In genomic region chrX:49230500-49231232, GRCh38 we compare ENCODE assay signal across 10 cellular contexts. TPM values are rescaled to one million over a fixed set of nuclear protein-coding genes. Genes with fewer than 3 reads are reported as not detected.
DNase-seq lines count a peak whose midpoint lies in the region; ATAC-seq and TF ChIP-seq lines count a peak whose summit lies in the region.
"Had no signal": no experiment of that assay in that cellular context is flagged by ENCODE, and none has a peak within 500 bp of the region (broad histone marks: within the 10 kb centered on the region; RNA-seq: fewer than 3 reads in every experiment).

No MANE protein-coding gene starts in this region.

- TF ChIP-seq CTCF in GM12865 (IDR thresholded peaks at IDR 0.05; ENCODE audit: insufficient read depth, low read depth, low read length, missing control alignments) (peak; percentile 26), Peyer's patch (IDR thresholded peaks at IDR 0.05) (peak in 1 of 6 experiments; percentile 10)

- no peak for TF ChIP-seq POLR2A in Peyer's patch (IDR thresholded peaks at IDR 0.05)

- H3K27me3 Mint-ChIP-seq in activated naive CD4-positive, alpha-beta T cell treated with anti-CD3 and anti-CD28 coated beads, Interleukin-2, amount 50 U/mL, for 24 hours, result no peaks in the 10 kb centered on the region

- H3K4me1 ChIP-seq in Peyer's patch, result no peaks in the 10 kb centered on the region

- H3K4me1 Mint-ChIP-seq in activated naive CD4-positive, alpha-beta T cell treated with anti-CD3 and anti-CD28 coated beads, Interleukin-2, amount 50 U/mL, for 24 hours, result peaks cover 5% of the 10 kb centered on the region

- ATAC-seq in HG02798 (IDR thresholded peaks at IDR 0.05; ENCODE audit: poor library complexity, unreplicated experiment), result peak; percentile 76

- H3K36me3 Mint-ChIP-seq in activated naive CD4-positive, alpha-beta T cell treated with anti-CD3 and anti-CD28 coated beads, Interleukin-2, amount 50 U/mL, for 24 hours, result no peaks in the 10 kb centered on the region

- H3K4me3 ChIP-seq in GM12865 (ENCODE audit: low read depth, low read length) (peak overlapping the region; percentile 64), Peyer's patch (peak overlapping the region; percentile 35 to 49 (median 39)), iPS-11a (ENCODE audit: low read depth, low read length) (peak overlapping the region; percentile 42)

- H3K27ac Mint-ChIP-seq in activated naive CD4-positive, alpha-beta T cell treated with anti-CD3 and anti-CD28 coated beads, Interleukin-2, amount 50 U/mL, for 24 hours, result peak overlapping the region; percentile 46

- peak; percentile 72 for DNase-seq in GM12865 (ENCODE audit: low read depth)
- DNase-seq in Peyer's patch, result peak; percentile 75 to 88 (median 80)
- DNase-seq in stimulated activated CD4-positive, alpha-beta T cell treated with anti-CD3 and anti-CD28 coated beads, Interleukin-12 subunit alpha, Interleukin-12 subunit beta, amount 100 ng/mL, for 48 hours (ENCODE audit: low read depth in 2 of 3, low spot score in 1 of 3), result peak; percentile 27 to 59 (median 52)
- no peak for DNase-seq in NCI-H82 (lab: John Stamatoyannopoulos, UW)
- no peak for DNase-seq in GDM1 (lab: John Stamatoyannopoulos, UW)

- no peaks in the 10 kb centered on the region for H3K27me3 ChIP-seq in Peyer's patch

- no peaks in the 10 kb centered on the region for H3K9me3 ChIP-seq in Peyer's patch

- H3K4me3 Mint-ChIP-seq in activated naive CD4-positive, alpha-beta T cell treated with anti-CD3 and anti-CD28 coated beads, Interleukin-2, amount 50 U/mL, for 24 hours, result peak overlapping the region; percentile 79

- peak overlapping the region; percentile 35 to 68 (median 52) for H3K27ac ChIP-seq in Peyer's patch

- H3K36me3 ChIP-seq in Peyer's patch, result no peaks in the 10 kb centered on the region

- H3K9me3 Mint-ChIP-seq in activated naive CD4-positive, alpha-beta T cell treated with anti-CD3 and anti-CD28 coated beads, Interleukin-2, amount 50 U/mL, for 24 hours, result no peaks in the 10 kb centered on the region

RNA-seq across cellular contexts. Expression of gene CACNA1F, which starts 2.5 kb away (rescaled TPM):
- 1 to 10 TPM; 1.7 to 2.8 (median 2.3) TPM for total RNA-seq in Peyer's patch
- total RNA-seq: M059J, temporal lobe had no signal

RNA-seq across cellular contexts. Expression of gene CCDC22, which starts 4.6 kb away (rescaled TPM):
- 10 to 100 TPM; 19.1 to 27.4 (median 23.1) TPM for total RNA-seq in Peyer's patch

RNA-seq across cellular contexts. Expression of gene SYP, which starts 30.7 kb away (rescaled TPM):
- 10 to 100 TPM in 1 of 4 donors, 1 to 10 TPM in 2, not detected in 1; 5.5 to 11.0 (median 6.7) TPM for total RNA-seq in Peyer's patch

RNA-seq across cellular contexts. Expression of gene FOXP3, which starts 33.8 kb away (rescaled TPM):
- under 1 TPM in 1 of 4 donors, not detected in 3; 0.66 TPM for total RNA-seq in Peyer's patch

RNA-seq across cellular contexts. Expression of gene PPP1R3F, which starts 38.9 kb away (rescaled TPM):
- total RNA-seq in Peyer's patch, result 10 to 100 TPM in 1 of 4 donors, 1 to 10 TPM in 3; 2.5 to 19.0 (median 7.5) TPM

Comparison
In these comparisons a context has a peak if more than half of its experiments do, and no peak if none do; other contexts are left out.
1. DNase-seq: peak in GM12865 (single experiment), Peyer's patch (3 of 3) and stimulated activated CD4-positive, alpha-beta T cell treated with anti-CD3 and anti-CD28 coated beads, Interleukin-12 subunit alpha, Interleukin-12 subunit beta, amount 100 ng/mL, for 48 hours (3 of 3); none in NCI-H82 (single experiment) and GDM1 (single experiment).
2. Peak in every context shown above with its lines, with median percentiles within 50 percentile points of each other: H3K4me3 ChIP-seq.